Comparison of ENCODE assay signal across 1 cellular context in the genomic region with DNA sequence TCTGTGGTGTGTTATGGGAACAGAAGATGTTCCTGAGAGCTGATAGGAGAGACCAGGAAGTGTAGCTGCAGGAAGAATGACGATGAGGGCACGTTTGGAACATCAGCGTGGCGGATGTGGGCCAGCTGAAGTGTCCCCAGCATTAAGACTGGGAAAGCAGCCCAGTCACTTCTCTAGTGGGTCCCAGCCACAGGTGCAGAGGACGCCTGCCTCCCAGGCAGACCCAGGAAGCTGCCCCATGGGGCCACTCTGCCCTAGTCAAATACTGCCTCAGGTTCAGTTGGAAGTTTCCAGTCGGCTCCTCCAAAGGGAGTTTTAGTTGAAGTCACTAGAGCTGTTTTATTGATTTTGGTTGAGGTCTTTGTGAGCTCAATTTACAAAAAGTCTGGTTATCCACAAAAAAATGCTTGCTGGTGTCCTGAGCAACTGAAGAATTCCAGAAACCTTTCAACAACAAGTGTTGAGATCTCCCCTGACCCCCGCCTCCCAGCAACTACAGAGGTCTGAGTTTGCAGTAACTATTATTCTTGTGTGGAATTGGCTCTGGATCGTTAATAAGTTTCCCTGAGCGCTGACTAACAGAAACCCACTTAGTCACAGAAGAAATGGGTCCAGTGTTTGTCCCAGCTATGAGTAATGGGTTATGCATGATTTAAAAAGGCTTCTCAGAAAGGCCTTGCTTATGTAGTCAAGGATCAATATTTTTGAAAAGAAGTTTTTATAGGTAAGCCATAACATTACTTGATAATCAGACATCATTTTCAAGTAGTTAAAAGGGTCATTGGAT.
TF ChIP-seq lines count a peak whose summit lies in the region.

No MANE protein-coding gene starts in this region.

TF ChIP-seq in HepG2, 621 proteins besides CTCF, POLR2A, EP300 and RAD21 (continued from another document and continues in another):
- TF ChIP-seq, protein P1, sequence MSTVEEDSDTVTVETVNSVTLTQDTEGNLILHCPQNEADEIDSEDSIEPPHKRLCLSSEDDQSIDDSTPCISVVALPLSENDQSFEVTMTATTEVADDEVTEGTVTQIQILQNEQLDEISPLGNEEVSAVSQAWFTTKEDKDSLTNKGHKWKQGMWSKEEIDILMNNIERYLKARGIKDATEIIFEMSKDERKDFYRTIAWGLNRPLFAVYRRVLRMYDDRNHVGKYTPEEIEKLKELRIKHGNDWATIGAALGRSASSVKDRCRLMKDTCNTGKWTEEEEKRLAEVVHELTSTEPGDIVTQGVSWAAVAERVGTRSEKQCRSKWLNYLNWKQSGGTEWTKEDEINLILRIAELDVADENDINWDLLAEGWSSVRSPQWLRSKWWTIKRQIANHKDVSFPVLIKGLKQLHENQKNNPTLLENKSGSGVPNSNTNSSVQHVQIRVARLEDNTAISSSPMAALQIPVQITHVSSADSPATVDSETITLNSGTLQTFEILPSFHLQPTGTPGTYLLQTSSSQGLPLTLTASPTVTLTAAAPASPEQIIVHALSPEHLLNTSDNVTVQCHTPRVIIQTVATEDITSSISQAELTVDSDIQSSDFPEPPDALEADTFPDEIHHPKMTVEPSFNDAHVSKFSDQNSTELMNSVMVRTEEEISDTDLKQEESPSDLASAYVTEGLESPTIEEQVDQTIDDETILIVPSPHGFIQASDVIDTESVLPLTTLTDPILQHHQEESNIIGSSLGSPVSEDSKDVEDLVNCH (CRISPR knock-in tag; IDR thresholded peaks at IDR 0.05), result no peak
- no peak for TF ChIP-seq IRX3 (CRISPR knock-in tag; IDR thresholded peaks at IDR 0.05; ENCODE audit: borderline replicate concordance, low read depth)
- TF ChIP-seq, protein P2, sequence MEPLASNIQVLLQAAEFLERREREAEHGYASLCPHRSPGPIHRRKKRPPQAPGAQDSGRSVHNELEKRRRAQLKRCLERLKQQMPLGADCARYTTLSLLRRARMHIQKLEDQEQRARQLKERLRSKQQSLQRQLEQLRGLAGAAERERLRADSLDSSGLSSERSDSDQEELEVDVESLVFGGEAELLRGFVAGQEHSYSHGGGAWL (CRISPR knock-in tag; IDR thresholded peaks at IDR 0.05), result no peak
- TF ChIP-seq ARNTL (CRISPR knock-in tag; IDR thresholded peaks at IDR 0.05), result no peak
- no peak for TF ChIP-seq HCFC1 (IDR thresholded peaks at IDR 0.05; ENCODE audit: low read depth, low read length)
- 0 out of 2 replicates have a peak, but pooled peaks have one; percentile 47 for TF ChIP-seq ZNF225 (CRISPR knock-in tag; IDR thresholded peaks at IDR 0.05)
- TF ChIP-seq, protein P3, sequence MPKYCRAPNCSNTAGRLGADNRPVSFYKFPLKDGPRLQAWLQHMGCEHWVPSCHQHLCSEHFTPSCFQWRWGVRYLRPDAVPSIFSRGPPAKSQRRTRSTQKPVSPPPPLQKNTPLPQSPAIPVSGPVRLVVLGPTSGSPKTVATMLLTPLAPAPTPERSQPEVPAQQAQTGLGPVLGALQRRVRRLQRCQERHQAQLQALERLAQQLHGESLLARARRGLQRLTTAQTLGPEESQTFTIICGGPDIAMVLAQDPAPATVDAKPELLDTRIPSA (CRISPR knock-in tag; IDR thresholded peaks at IDR 0.05; ENCODE audit: borderline replicate concordance), result no peak
- no peak for TF ChIP-seq ISX (CRISPR knock-in tag; conservative IDR thresholded peaks at IDR 0.05)
- TF ChIP-seq, protein P4, sequence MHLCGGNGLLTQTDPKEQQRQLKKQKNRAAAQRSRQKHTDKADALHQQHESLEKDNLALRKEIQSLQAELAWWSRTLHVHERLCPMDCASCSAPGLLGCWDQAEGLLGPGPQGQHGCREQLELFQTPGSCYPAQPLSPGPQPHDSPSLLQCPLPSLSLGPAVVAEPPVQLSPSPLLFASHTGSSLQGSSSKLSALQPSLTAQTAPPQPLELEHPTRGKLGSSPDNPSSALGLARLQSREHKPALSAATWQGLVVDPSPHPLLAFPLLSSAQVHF (CRISPR knock-in tag; IDR thresholded peaks at IDR 0.05), result no peak
- TF ChIP-seq HMGA1 (CRISPR knock-in tag; conservative IDR thresholded peaks at IDR 0.05), result no peak
- no peak for TF ChIP-seq SRSF9 (IDR thresholded peaks at IDR 0.05; ENCODE audit: borderline replicate concordance, insufficient read depth, low read depth, low read length, poor library complexity, severe bottlenecking)
- no peak for TF ChIP-seq ZNF251 (CRISPR knock-in tag; IDR thresholded peaks at IDR 0.05)
- no peak for TF ChIP-seq ZNF30 (CRISPR knock-in tag; IDR thresholded peaks at IDR 0.05)
- no peak for TF ChIP-seq IKZF1 (IDR thresholded peaks at IDR 0.05)
- no peak for TF ChIP-seq ZNF432 (CRISPR knock-in tag; IDR thresholded peaks at IDR 0.05; ENCODE audit: borderline replicate concordance)
- peak; percentile 66; the same call in 1 of the 2 replicates for TF ChIP-seq BORCS8-MEF2B (CRISPR knock-in tag; IDR thresholded peaks at IDR 0.05)
- TF ChIP-seq, protein P5, sequence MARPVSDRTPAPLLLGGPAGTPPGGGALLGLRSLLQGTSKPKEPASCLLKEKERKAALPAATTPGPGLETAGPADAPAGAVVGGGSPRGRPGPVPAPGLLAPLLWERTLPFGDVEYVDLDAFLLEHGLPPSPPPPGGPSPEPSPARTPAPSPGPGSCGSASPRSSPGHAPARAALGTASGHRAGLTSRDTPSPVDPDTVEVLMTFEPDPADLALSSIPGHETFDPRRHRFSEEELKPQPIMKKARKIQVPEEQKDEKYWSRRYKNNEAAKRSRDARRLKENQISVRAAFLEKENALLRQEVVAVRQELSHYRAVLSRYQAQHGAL (CRISPR knock-in tag; IDR thresholded peaks at IDR 0.05; ENCODE audit: not compliant biosample characterization), result no peak
- TF ChIP-seq ZNF337 (CRISPR knock-in tag; IDR thresholded peaks at IDR 0.05; ENCODE audit: borderline replicate concordance, low read depth), result no peak
- TF ChIP-seq FOXA1 (IDR thresholded peaks at IDR 0.05), result no peak
- TF ChIP-seq FOXA1 (CRISPR knock-in tag; IDR thresholded peaks at IDR 0.05), result no peak; the same call in 1 of the 2 replicates
- no peak for TF ChIP-seq ZNF879 (CRISPR knock-in tag; IDR thresholded peaks at IDR 0.05)
- TF ChIP-seq ZNF570 (CRISPR knock-in tag; IDR thresholded peaks at IDR 0.05; ENCODE audit: borderline replicate concordance), result no peak
- TF ChIP-seq ZFP36L2 (CRISPR knock-in tag; IDR thresholded peaks at IDR 0.05), result no peak
- TF ChIP-seq ZNF772 (CRISPR knock-in tag; IDR thresholded peaks at IDR 0.05), result no peak
- peak; percentile 12; the same call in 1 of the 2 replicates for TF ChIP-seq DPF2 (CRISPR knock-in tag; IDR thresholded peaks at IDR 0.05; ENCODE audit: borderline replicate concordance, low read depth)
- TF ChIP-seq SIN3B (IDR thresholded peaks at IDR 0.05; ENCODE audit: low read length), result no peak
- TF ChIP-seq DMAP1 (CRISPR knock-in tag; IDR thresholded peaks at IDR 0.05), result no peak; the same call in 1 of the 2 replicates
- TF ChIP-seq, protein P6, sequence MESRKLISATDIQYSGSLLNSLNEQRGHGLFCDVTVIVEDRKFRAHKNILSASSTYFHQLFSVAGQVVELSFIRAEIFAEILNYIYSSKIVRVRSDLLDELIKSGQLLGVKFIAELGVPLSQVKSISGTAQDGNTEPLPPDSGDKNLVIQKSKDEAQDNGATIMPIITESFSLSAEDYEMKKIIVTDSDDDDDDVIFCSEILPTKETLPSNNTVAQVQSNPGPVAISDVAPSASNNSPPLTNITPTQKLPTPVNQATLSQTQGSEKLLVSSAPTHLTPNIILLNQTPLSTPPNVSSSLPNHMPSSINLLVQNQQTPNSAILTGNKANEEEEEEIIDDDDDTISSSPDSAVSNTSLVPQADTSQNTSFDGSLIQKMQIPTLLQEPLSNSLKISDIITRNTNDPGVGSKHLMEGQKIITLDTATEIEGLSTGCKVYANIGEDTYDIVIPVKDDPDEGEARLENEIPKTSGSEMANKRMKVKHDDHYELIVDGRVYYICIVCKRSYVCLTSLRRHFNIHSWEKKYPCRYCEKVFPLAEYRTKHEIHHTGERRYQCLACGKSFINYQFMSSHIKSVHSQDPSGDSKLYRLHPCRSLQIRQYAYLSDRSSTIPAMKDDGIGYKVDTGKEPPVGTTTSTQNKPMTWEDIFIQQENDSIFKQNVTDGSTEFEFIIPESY (CRISPR knock-in tag; IDR thresholded peaks at IDR 0.05), result peak; percentile 37; the same call in 1 of the 2 replicates
- TF ChIP-seq ZSCAN22 (CRISPR knock-in tag; IDR thresholded peaks at IDR 0.05), result no peak
- TF ChIP-seq, protein P7, sequence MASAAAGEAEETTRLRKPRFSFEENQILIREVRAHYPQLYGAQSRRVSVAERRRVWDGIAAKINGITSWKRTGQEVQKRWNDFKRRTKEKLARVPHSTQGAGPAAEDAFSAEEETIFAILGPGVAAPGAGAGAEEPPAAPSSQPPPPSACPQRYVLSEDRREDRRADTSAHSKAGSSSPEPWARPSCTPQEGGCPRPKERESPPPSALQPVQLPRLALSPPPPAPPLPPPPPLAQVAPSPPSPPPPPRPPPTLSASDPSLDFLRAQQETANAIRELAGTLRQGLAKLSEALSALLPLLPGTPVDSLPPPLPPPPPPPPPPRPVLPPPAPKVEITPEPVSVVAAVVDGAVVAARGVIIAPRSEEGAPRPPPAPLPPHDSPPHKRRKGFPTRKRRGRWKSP (CRISPR knock-in tag; IDR thresholded peaks at IDR 0.05), result peak; percentile 48; the same call in 1 of the 2 replicates
- TF ChIP-seq, protein P8, sequence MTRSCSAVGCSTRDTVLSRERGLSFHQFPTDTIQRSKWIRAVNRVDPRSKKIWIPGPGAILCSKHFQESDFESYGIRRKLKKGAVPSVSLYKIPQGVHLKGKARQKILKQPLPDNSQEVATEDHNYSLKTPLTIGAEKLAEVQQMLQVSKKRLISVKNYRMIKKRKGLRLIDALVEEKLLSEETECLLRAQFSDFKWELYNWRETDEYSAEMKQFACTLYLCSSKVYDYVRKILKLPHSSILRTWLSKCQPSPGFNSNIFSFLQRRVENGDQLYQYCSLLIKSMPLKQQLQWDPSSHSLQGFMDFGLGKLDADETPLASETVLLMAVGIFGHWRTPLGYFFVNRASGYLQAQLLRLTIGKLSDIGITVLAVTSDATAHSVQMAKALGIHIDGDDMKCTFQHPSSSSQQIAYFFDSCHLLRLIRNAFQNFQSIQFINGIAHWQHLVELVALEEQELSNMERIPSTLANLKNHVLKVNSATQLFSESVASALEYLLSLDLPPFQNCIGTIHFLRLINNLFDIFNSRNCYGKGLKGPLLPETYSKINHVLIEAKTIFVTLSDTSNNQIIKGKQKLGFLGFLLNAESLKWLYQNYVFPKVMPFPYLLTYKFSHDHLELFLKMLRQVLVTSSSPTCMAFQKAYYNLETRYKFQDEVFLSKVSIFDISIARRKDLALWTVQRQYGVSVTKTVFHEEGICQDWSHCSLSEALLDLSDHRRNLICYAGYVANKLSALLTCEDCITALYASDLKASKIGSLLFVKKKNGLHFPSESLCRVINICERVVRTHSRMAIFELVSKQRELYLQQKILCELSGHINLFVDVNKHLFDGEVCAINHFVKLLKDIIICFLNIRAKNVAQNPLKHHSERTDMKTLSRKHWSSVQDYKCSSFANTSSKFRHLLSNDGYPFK (CRISPR knock-in tag; IDR thresholded peaks at IDR 0.05; ENCODE audit: borderline replicate concordance), result peak; percentile 71
- TF ChIP-seq, protein P9, sequence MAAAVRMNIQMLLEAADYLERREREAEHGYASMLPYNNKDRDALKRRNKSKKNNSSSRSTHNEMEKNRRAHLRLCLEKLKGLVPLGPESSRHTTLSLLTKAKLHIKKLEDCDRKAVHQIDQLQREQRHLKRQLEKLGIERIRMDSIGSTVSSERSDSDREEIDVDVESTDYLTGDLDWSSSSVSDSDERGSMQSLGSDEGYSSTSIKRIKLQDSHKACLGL (CRISPR knock-in tag; IDR thresholded peaks at IDR 0.05), result no peak
- peak; percentile 21; the same call in 1 of the 2 replicates for TF ChIP-seq SP5 (CRISPR knock-in tag; IDR thresholded peaks at IDR 0.05; ENCODE audit: borderline replicate concordance, low read depth)
- no peak for TF ChIP-seq ZNF724P (CRISPR knock-in tag; IDR thresholded peaks at IDR 0.05; ENCODE audit: borderline replicate concordance)
- TF ChIP-seq PCBP2 (optimal IDR thresholded peaks at IDR 0.05; ENCODE audit: low read depth, low read length, poor library complexity, severe bottlenecking), result no peak
- TF ChIP-seq IRF2 (CRISPR knock-in tag; IDR thresholded peaks at IDR 0.05), result peak; percentile 45; the same call in 1 of the 2 replicates
- TF ChIP-seq HOXA9 (CRISPR knock-in tag; IDR thresholded peaks at IDR 0.05; ENCODE audit: borderline replicate concordance), result no peak
- peak; percentile 32; the same call in 1 of the 2 replicates for TF ChIP-seq ZNF205 (CRISPR knock-in tag; IDR thresholded peaks at IDR 0.05)
- TF ChIP-seq ZFY (CRISPR knock-in tag; IDR thresholded peaks at IDR 0.05), result no peak
- TF ChIP-seq, protein P10, sequence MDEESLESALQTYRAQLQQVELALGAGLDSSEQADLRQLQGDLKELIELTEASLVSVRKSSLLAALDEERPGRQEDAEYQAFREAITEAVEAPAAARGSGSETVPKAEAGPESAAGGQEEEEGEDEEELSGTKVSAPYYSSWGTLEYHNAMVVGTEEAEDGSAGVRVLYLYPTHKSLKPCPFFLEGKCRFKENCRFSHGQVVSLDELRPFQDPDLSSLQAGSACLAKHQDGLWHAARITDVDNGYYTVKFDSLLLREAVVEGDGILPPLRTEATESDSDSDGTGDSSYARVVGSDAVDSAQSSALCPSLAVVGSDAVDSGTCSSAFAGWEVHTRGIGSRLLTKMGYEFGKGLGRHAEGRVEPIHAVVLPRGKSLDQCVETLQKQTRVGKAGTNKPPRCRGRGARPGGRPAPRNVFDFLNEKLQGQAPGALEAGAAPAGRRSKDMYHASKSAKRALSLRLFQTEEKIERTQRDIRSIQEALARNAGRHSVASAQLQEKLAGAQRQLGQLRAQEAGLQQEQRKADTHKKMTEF (CRISPR knock-in tag; IDR thresholded peaks at IDR 0.05), result peak; percentile 76; the same call in 1 of the 2 replicates
- TF ChIP-seq EHMT2 (IDR thresholded peaks at IDR 0.05; ENCODE audit: borderline replicate concordance, low read depth, low read length), result no peak
- TF ChIP-seq, protein P11, sequence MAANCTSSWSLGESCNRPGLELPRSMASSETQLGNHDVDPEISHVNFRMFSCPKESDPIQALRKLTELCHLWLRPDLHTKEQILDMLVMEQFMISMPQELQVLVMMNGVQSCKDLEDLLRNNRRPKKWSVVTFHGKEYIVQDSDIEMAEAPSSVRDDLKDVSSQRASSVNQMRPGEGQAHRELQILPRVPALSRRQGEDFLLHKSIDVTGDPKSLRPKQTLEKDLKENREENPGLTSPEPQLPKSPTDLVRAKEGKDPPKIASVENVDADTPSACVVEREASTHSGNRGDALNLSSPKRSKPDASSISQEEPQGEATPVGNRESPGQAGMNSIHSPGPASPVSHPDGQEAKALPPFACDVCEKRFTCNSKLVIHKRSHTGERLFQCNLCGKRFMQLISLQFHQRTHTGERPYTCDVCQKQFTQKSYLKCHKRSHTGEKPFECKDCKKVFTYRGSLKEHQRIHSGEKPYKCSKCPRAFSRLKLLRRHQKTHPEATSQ (CRISPR knock-in tag; IDR thresholded peaks at IDR 0.05; ENCODE audit: borderline replicate concordance), result peak; percentile 33; the same call in 1 of the 2 replicates
- no peak for TF ChIP-seq NCOA1 (CRISPR knock-in tag; IDR thresholded peaks at IDR 0.05)
- TF ChIP-seq, protein P12, sequence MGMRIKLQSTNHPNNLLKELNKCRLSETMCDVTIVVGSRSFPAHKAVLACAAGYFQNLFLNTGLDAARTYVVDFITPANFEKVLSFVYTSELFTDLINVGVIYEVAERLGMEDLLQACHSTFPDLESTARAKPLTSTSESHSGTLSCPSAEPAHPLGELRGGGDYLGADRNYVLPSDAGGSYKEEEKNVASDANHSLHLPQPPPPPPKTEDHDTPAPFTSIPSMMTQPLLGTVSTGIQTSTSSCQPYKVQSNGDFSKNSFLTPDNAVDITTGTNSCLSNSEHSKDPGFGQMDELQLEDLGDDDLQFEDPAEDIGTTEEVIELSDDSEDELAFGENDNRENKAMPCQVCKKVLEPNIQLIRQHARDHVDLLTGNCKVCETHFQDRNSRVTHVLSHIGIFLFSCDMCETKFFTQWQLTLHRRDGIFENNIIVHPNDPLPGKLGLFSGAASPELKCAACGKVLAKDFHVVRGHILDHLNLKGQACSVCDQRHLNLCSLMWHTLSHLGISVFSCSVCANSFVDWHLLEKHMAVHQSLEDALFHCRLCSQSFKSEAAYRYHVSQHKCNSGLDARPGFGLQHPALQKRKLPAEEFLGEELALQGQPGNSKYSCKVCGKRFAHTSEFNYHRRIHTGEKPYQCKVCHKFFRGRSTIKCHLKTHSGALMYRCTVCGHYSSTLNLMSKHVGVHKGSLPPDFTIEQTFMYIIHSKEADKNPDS (CRISPR knock-in tag; IDR thresholded peaks at IDR 0.05), result no peak
